In the genomic region with DNA sequence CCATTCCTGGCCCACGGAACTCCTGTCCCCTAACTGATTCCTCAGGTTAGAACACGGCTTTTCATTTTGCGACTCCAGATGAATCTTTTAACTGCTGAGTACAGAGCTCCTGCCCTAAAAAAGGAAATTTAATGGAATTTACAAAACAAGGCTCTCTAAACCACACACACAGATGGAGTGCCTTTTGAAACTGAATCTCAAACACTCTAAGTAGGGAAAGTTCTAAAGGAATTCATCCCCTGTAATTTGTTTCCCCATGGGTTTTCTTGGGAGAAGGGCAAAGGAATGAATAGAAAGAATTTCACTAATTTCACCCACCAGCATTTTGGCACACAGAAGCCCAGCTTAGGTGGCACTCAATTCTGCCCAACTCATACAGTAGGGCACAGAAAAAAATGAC, we compare ENCODE assay signal across 9 cellular contexts.
A peak's percentile ranks its signal among the peaks of the same experiment; 100 is the strongest.
DNase-seq lines count a peak whose midpoint lies in the region; ATAC-seq lines count a peak whose summit lies in the region.
"Had no signal": no experiment of that assay in that cellular context is flagged by ENCODE, and none has a peak within 500 bp of the region (broad histone marks: within the 10 kb centered on the region; RNA-seq: fewer than 3 reads in every experiment).

No MANE protein-coding gene starts in this region.

- 19% methylated on average over 3 of the region's 3 CpGs for WGBS in HUES64

- no peaks in the 10 kb centered on the region for H3K27me3 Mint-ChIP-seq in stimulated activated naive CD8-positive, alpha-beta T cell treated with anti-CD3 and anti-CD28 coated beads, Interleukin-15, amount 100 ng/mL, for 72 hours

- peaks cover 47% of the 10 kb centered on the region for H3K36me3 ChIP-seq in HUES64 (ENCODE audit: insufficient read depth, low read length)
- peaks cover 40% of the 10 kb centered on the region for H3K36me3 ChIP-seq in iPS-20b (ENCODE audit: insufficient read depth, low read depth, low read length)

- H3K4me3 ChIP-seq in HUES64 (ENCODE audit: low read length): no peak overlapping the region
- peak overlapping the region; percentile 25; the same call in 1 of the 2 replicates for H3K4me3 ChIP-seq in iPS-20b (ENCODE audit: low read length)

- H3K27ac Mint-ChIP-seq in activated naive CD4-positive, alpha-beta T cell treated with anti-CD3 and anti-CD28 coated beads, Interleukin-2, amount 50 U/mL, for 72 hours: peak overlapping the region; percentile 60 to 76
- H3K27ac Mint-ChIP-seq in stimulated activated naive CD8-positive, alpha-beta T cell treated with anti-CD3 and anti-CD28 coated beads, Interleukin-15, amount 100 ng/mL, for 72 hours: peak overlapping the region; percentile 83 to 97

- H3K36me3 Mint-ChIP-seq in activated naive CD4-positive, alpha-beta T cell treated with anti-CD3 and anti-CD28 coated beads, Interleukin-2, amount 50 U/mL, for 72 hours: peaks cover 0 to 32% of the 10 kb centered on the region in 2 donors

- H3K4me3 Mint-ChIP-seq in stimulated activated naive CD8-positive, alpha-beta T cell treated with anti-CD3 and anti-CD28 coated beads, Interleukin-15, amount 100 ng/mL, for 72 hours: peak overlapping the region in 1 of 2 donors; percentile 20

- peak overlapping the region; percentile 39; the same call in 1 of the 2 replicates for H3K9ac ChIP-seq in HUES64 (ENCODE audit: low read depth, low read length)
- peak overlapping the region; percentile 70; the same call in 1 of the 2 replicates for H3K9ac ChIP-seq in iPS-20b (ENCODE audit: low read depth, low read length)

- H3K27ac ChIP-seq in HUES64 (ENCODE audit: low read depth, low read length): peak overlapping the region; percentile 92
- H3K27ac ChIP-seq in iPS-20b (ENCODE audit: low read length): peak overlapping the region; percentile 73

- no peaks in the 10 kb centered on the region for H3K9me3 Mint-ChIP-seq in activated naive CD4-positive, alpha-beta T cell treated with anti-CD3 and anti-CD28 coated beads, Interleukin-2, amount 50 U/mL, for 72 hours
- H3K9me3 Mint-ChIP-seq in stimulated activated naive CD8-positive, alpha-beta T cell treated with anti-CD3 and anti-CD28 coated beads, Interleukin-15, amount 100 ng/mL, for 72 hours: no peaks in the 10 kb centered on the region

- peaks cover 63% of the 10 kb centered on the region for H3K4me1 Mint-ChIP-seq in stimulated activated naive CD8-positive, alpha-beta T cell treated with anti-CD3 and anti-CD28 coated beads, Interleukin-15, amount 100 ng/mL, for 72 hours

- no peak for DNase-seq in activated naive CD4-positive, alpha-beta T cell treated with anti-CD3 and anti-CD28 coated beads, Interleukin-2, amount 50 U/mL, for 72 hours (ENCODE audit: low spot score in 2 of 2)
- DNase-seq in stimulated activated naive CD8-positive, alpha-beta T cell treated with anti-CD3 and anti-CD28 coated beads, Interleukin-15, amount 100 ng/mL, for 72 hours: no peak
- no peak for DNase-seq in SKM-1 treated with dmso at 0.1 percent for 144 hours (lab: John Stamatoyannopoulos, UW; ENCODE audit: unreplicated experiment)
- DNase-seq: amniotic stem cell, SHP77 treated with DMSO at 0.1 percent for 48 hours had no signal

- H3K9me3 ChIP-seq in HUES64 (ENCODE audit: insufficient read depth, low read depth, low read length) (no peaks in the 10 kb centered on the region), iPS-20b (ENCODE audit: insufficient read depth, low read depth, low read length) (no peaks in the 10 kb centered on the region)

- H3K27me3 ChIP-seq in HUES64 (ENCODE audit: insufficient read depth, low read length) (no peaks in the 10 kb centered on the region), iPS-20b (ENCODE audit: insufficient read depth, low read length) (no peaks in the 10 kb centered on the region)

- H3K4me1 ChIP-seq in HUES64 (ENCODE audit: insufficient read depth, low read length): peaks cover 52% of the 10 kb centered on the region
- H3K4me1 ChIP-seq in iPS-20b (ENCODE audit: insufficient read depth, low read length): peaks cover 49% of the 10 kb centered on the region

- no peak for ATAC-seq in activated naive CD4-positive, alpha-beta T cell treated with anti-CD3 and anti-CD28 coated beads, Interleukin-2, amount 50 U/mL, for 72 hours
- ATAC-seq in stimulated activated naive CD8-positive, alpha-beta T cell treated with anti-CD3 and anti-CD28 coated beads, Interleukin-15, amount 100 ng/mL, for 72 hours: no peak
- no peak for ATAC-seq in GM18861 (IDR thresholded peaks at IDR 0.05; ENCODE audit: unreplicated experiment)
- no peak for ATAC-seq in GM18858 (IDR thresholded peaks at IDR 0.05; ENCODE audit: unreplicated experiment)
